Comparison of ENCODE assay signal across 27 cellular contexts in the genomic region with DNA sequence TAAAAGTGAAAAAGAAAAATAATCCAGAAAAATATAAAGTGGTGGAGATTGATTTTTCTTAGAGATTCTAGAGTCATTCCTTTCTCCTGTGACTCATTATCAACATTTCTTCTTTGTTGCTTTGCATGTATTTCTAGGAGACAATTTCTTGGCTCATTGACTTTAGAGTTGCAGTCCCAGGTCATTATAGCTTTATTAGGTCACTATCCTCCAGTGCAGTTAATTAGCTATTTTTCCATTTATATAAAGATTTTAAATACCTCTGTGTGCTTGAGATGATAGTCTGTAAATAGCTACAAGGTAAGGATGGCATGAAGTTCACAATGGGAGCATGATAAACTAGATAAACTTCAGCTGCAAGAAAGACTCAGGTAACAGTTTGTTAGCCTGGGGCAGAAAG. TPM values are rescaled to one million over a fixed set of nuclear protein-coding genes. Genes with fewer than 3 reads are reported as not detected.
DNase-seq lines count a peak whose midpoint lies in the region; ATAC-seq and TF ChIP-seq lines count a peak whose summit lies in the region.
"Had no signal": no experiment of that assay in that cellular context is flagged by ENCODE, and none has a peak within 500 bp of the region (broad histone marks: within the 10 kb centered on the region; RNA-seq: fewer than 3 reads in every experiment).

A gene with protein sequence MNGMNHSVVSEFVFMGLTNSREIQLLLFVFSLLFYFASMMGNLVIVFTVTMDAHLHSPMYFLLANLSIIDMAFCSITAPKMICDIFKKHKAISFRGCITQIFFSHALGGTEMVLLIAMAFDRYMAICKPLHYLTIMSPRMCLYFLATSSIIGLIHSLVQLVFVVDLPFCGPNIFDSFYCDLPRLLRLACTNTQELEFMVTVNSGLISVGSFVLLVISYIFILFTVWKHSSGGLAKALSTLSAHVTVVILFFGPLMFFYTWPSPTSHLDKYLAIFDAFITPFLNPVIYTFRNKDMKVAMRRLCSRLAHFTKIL (plus strand): TSS at position 301 of the 400 bp plus-strand sequence. CDS start 5,985 bp downstream, outside the sequence.

- no peaks in the 10 kb centered on the region for H3K9me3 Mint-ChIP-seq in stimulated activated effector memory CD8-positive, alpha-beta T cell treated with anti-CD3 and anti-CD28 coated beads, Interleukin-12 subunit alpha, Interleukin-12 subunit beta, amount 100 ng/mL, for 72 hours
- no peaks in the 10 kb centered on the region for H3K9me3 Mint-ChIP-seq in chondrocyte (ENCODE audit: low read depth)

- no peak within 1 kb of the TSS for H3K14ac ChIP-seq in IMR-90 (replicated peaks; ENCODE audit: low read depth, low read length)

- DNase-seq in IMR-90 (no peak), kidney tubule cell (ENCODE audit: low spot score) (peak; percentile 18), renal cortical epithelial cell (ENCODE audit: low read depth) (peak; percentile 29), chondrocyte (ENCODE audit: low spot score) (no peak), KBM-7 (no peak)
- no peak for DNase-seq in stimulated activated effector memory CD8-positive, alpha-beta T cell treated with anti-CD3 and anti-CD28 coated beads, Interleukin-12 subunit alpha, Interleukin-12 subunit beta, amount 100 ng/mL, for 72 hours (ENCODE audit: low spot score in 2 of 2)
- DNase-seq: 8988T; ACHN; BE2C; C1 segment of cervical spinal cord; CD4-positive, alpha-beta memory T cell; CD4-positive, CD25-positive, alpha-beta regulatory T cell; CD8-positive, alpha-beta memory T cell; COR-L47; DMS 273 treated with DMSO at 0.1 percent for 48 hours; DMS153; DMS53; DMS79; DND-41; EL; GDM1 had no signal

- no peak for TF ChIP-seq POLR2A in IMR-90 (IDR thresholded peaks at IDR 0.05; ENCODE audit: low read depth, low read length)

- H4K20me1 ChIP-seq in IMR-90 (ENCODE audit: insufficient read depth, low read length) = no peaks in the 10 kb centered on the region
- H4K20me1 ChIP-seq: BLaER1 had no signal

- H2AFZ ChIP-seq in IMR-90 (replicated peaks; ENCODE audit: low read length, poor library complexity) = no peak within 1 kb of the TSS

- H3K27ac ChIP-seq in IMR-90 (ENCODE audit: insufficient read depth, low read length) = peak within 1 kb of the TSS; percentile 68
- H3K27ac ChIP-seq: BLaER1 had no signal

- no peak for TF ChIP-seq RAD21 in IMR-90 (IDR thresholded peaks at IDR 0.05; ENCODE audit: low read length)

- intact Hi-C loops in IMR-90 (cut with micrococcal nuclease) = no loop called here

- no peaks in the 10 kb centered on the region for H3K27me3 ChIP-seq in IMR-90 (ENCODE audit: control insufficient read depth, insufficient read depth, low read length)
- H3K27me3 ChIP-seq: BLaER1 had no signal

- CTCF ChIA-PET in IMR-90 (lab: Yijun Ruan, JAX) = no interaction called here

- H4K5ac ChIP-seq in IMR-90 (ENCODE audit: low read depth, low read length) = no peak within 1 kb of the TSS; the same call in 1 of the 2 replicates

- POLR2A ChIA-PET in IMR-90 (lab: Charles Lee; ENCODE audit: unreplicated experiment) = no interaction called here

- ATAC-seq in IMR-90 (ENCODE audit: low read depth) = no peak
- no peak for ATAC-seq in stimulated activated effector memory CD8-positive, alpha-beta T cell treated with anti-CD3 and anti-CD28 coated beads, Interleukin-12 subunit alpha, Interleukin-12 subunit beta, amount 100 ng/mL, for 72 hours
- ATAC-seq: GM12878 had no signal

- H3K18ac ChIP-seq in IMR-90 (ENCODE audit: low read depth, low read length) = peak within 1 kb of the TSS; percentile 56

- dilution Hi-C loops in IMR-90 (cut with HindIII; ENCODE audit: low sequenced_read_pairs, unreplicated experiment) = no loop called here

- TF ChIP-seq CTCF in IMR-90 (conservative IDR thresholded peaks at IDR 0.05; ENCODE audit: low read depth, low read length) (no peak), chondrocyte (IDR thresholded peaks at IDR 0.05) (no peak)

- H3K4me3 Mint-ChIP-seq in stimulated activated effector memory CD8-positive, alpha-beta T cell treated with anti-CD3 and anti-CD28 coated beads, Interleukin-12 subunit alpha, Interleukin-12 subunit beta, amount 100 ng/mL, for 72 hours = no peak within 1 kb of the TSS
- H3K4me3 Mint-ChIP-seq in chondrocyte (ENCODE audit: unreplicated experiment) = no peak within 1 kb of the TSS
- H3K4me3 Mint-ChIP-seq: CD14-positive monocyte; CD4-positive, alpha-beta memory T cell; CD4-positive, CD25-positive, alpha-beta regulatory T cell; CD8-positive, alpha-beta memory T cell had no signal

- no peaks in the 10 kb centered on the region for H3K36me3 ChIP-seq in IMR-90 (ENCODE audit: control insufficient read depth, insufficient read depth, low read length)
- H3K36me3 ChIP-seq: BE2C, BLaER1 had no signal

- H2AK5ac ChIP-seq in IMR-90 (ENCODE audit: low read depth, low read length) = 0 out of 2 replicates have a peak within 1 kb of the TSS, but pooled peaks have one; percentile 52

- H2BK15ac ChIP-seq in IMR-90 (ENCODE audit: low read depth, low read length) = no peak within 1 kb of the TSS

- H3K79me1 ChIP-seq in IMR-90 (ENCODE audit: low read depth in 1 of 2, low read length in 2 of 2) = no peaks in the 10 kb centered on the region

- no peak within 1 kb of the TSS for H3K9ac ChIP-seq in IMR-90 (ENCODE audit: low read depth, low read length)
- H3K9ac ChIP-seq: BLaER1 had no signal

- H2BK5ac ChIP-seq in IMR-90 (ENCODE audit: low read depth, low read length, poor library complexity, severe bottlenecking) = no peak within 1 kb of the TSS

- no peak within 1 kb of the TSS for H3K27ac Mint-ChIP-seq in stimulated activated effector memory CD8-positive, alpha-beta T cell treated with anti-CD3 and anti-CD28 coated beads, Interleukin-12 subunit alpha, Interleukin-12 subunit beta, amount 100 ng/mL, for 72 hours
- H3K27ac Mint-ChIP-seq in chondrocyte (ENCODE audit: unreplicated experiment) = no peak within 1 kb of the TSS
- H3K27ac Mint-ChIP-seq: CD14-positive monocyte; CD4-positive, alpha-beta memory T cell; CD4-positive, CD25-positive, alpha-beta regulatory T cell had no signal

- H3K9me3 ChIP-seq in IMR-90 (ENCODE audit: control insufficient read depth, insufficient read depth, low read length) = no peaks in the 10 kb centered on the region
- H3K9me3 ChIP-seq: BE2C, BLaER1 had no signal

- H2AK9ac ChIP-seq in IMR-90 (replicated peaks; ENCODE audit: low read depth, low read length, poor library complexity) = no peak within 1 kb of the TSS

- BruUV-seq in IMR-90 (replicated peaks; lab: Mats Ljungman, UMichigan) = no TSS peak

- H2BK20ac ChIP-seq in IMR-90 (ENCODE audit: low read depth, low read length) = peak within 1 kb of the TSS; percentile 6; the same call in 1 of the 2 replicates

- H3K56ac ChIP-seq in IMR-90 (ENCODE audit: extremely low read depth, insufficient read depth, low read length) = no peak within 1 kb of the TSS

- no peak within 1 kb of the TSS for H3K4me2 ChIP-seq in IMR-90 (ENCODE audit: low read depth, low read length)
- H3K4me2 ChIP-seq: BLaER1 had no signal

- no peak within 1 kb of the TSS for H3K4ac ChIP-seq in IMR-90 (ENCODE audit: low read depth, low read length)

- H3K27me3 Mint-ChIP-seq in chondrocyte (ENCODE audit: low read depth) = peaks cover 26% of the 10 kb centered on the region
- H3K27me3 Mint-ChIP-seq: CD4-positive, CD25-positive, alpha-beta regulatory T cell had no signal

- no peaks in the 10 kb centered on the region for H3K4me1 Mint-ChIP-seq in stimulated activated effector memory CD8-positive, alpha-beta T cell treated with anti-CD3 and anti-CD28 coated beads, Interleukin-12 subunit alpha, Interleukin-12 subunit beta, amount 100 ng/mL, for 72 hours
- no peaks in the 10 kb centered on the region for H3K4me1 Mint-ChIP-seq in chondrocyte (ENCODE audit: low read depth)
- H3K4me1 Mint-ChIP-seq: CD14-positive monocyte; CD4-positive, alpha-beta memory T cell; CD4-positive, CD25-positive, alpha-beta regulatory T cell; CD8-positive, alpha-beta memory T cell had no signal

- H3K9me1 ChIP-seq in IMR-90 (ENCODE audit: insufficient read depth, low read length) = 0 out of 2 replicates have a peak, but pooled peaks cover 3% of the 10 kb centered on the region

- peaks cover 8% of the 10 kb centered on the region for H3K4me1 ChIP-seq in IMR-90 (ENCODE audit: control insufficient read depth, insufficient read depth, low read length)
- H3K4me1 ChIP-seq: BE2C, BLaER1 had no signal

- no peak within 1 kb of the TSS for H4K8ac ChIP-seq in IMR-90 (ENCODE audit: low read depth in 2 of 2, low read length in 2 of 2)

- no peak within 1 kb of the TSS for H4K91ac ChIP-seq in IMR-90 (ENCODE audit: insufficient read depth, low read depth, low read length)

- no peak within 1 kb of the TSS for H3K4me3 ChIP-seq in IMR-90 (ENCODE audit: insufficient read depth, low read depth, low read length)
- H3K4me3 ChIP-seq: BLaER1, GM12878 had no signal

- H3K23ac ChIP-seq in IMR-90 (ENCODE audit: low read depth, low read length) = no peak within 1 kb of the TSS

- H3K36me3 Mint-ChIP-seq in stimulated activated effector memory CD8-positive, alpha-beta T cell treated with anti-CD3 and anti-CD28 coated beads, Interleukin-12 subunit alpha, Interleukin-12 subunit beta, amount 100 ng/mL, for 72 hours = no peaks in the 10 kb centered on the region
- H3K36me3 Mint-ChIP-seq in chondrocyte (ENCODE audit: low read depth) = no peaks in the 10 kb centered on the region
- H3K36me3 Mint-ChIP-seq: CD14-positive monocyte; CD4-positive, alpha-beta memory T cell; CD4-positive, CD25-positive, alpha-beta regulatory T cell; CD8-positive, alpha-beta memory T cell had no signal

- H2BK120ac ChIP-seq in IMR-90 (ENCODE audit: low read depth, low read length) = peak within 1 kb of the TSS; percentile 56

- in situ Hi-C loops in IMR-90 (cut with MboI; ENCODE audit: low sequenced_read_pairs) = no loop called here
- in situ Hi-C loops in KBM-7 (cut with MboI; ENCODE audit: low pct_unique_long_range_greater_than_20kb, low sequenced_read_pairs) = no loop called here

TF ChIP-seq in IMR-90, 13 proteins besides CTCF, POLR2A, EP300 and RAD21 (continues in another document):
- no peak for TF ChIP-seq BHLHE40 (IDR thresholded peaks at IDR 0.05; ENCODE audit: low read depth, low read length)
- TF ChIP-seq RCOR1 (IDR thresholded peaks at IDR 0.05; ENCODE audit: insufficient replicate concordance, low read length) = no peak
- no peak for TF ChIP-seq MAZ (IDR thresholded peaks at IDR 0.05; ENCODE audit: borderline replicate concordance, low read depth, low read length)

RNA-seq across cellular contexts. Expression of the gene that starts here (rescaled TPM):
- total RNA-seq in IMR-90 (2012; rRNA removed) (0.28 and 0.36 TPM in 2 replicates), renal cortical epithelial cell (0.20 TPM in 1 of 2 replicates, not detected in the other), chondrocyte (not detected in 3 replicates)
- not detected in 2 replicates for polyA plus RNA-seq in IMR-90 (2012; rRNA removed)
- polyA plus RNA-seq in IMR-90 (2012; cell fraction: cytosol; rRNA removed) = not detected in 2 replicates
- 0.26 TPM in 1 of 2 replicates, not detected in the other for polyA plus RNA-seq in IMR-90 (2012; cell fraction: nucleus; rRNA removed; ENCODE audit: low replicate concordance)
- total RNA-seq: A673; CD4-positive, alpha-beta memory T cell; CD4-positive, CD25-positive, alpha-beta regulatory T cell; CD8-positive, alpha-beta memory T cell; Daoy; G401; GM12878 had no signal
- polyA plus RNA-seq: CD14-positive monocyte; CD4-positive, alpha-beta memory T cell; CD4-positive, CD25-positive, alpha-beta regulatory T cell; CD8-positive, alpha-beta memory T cell; GM12878 had no signal

Comparison
In these comparisons a context has a peak if more than half of its experiments do, and no peak if none do; other contexts are left out.
1. Peak in DNase-seq in renal cortical epithelial cell; RNA of the gene not detected or under 1 TPM.